19 cellular contexts compared by ENCODE assay signal in genomic region chr1:184941094-184941733, GRCh38. TPM values are rescaled to one million over a fixed set of nuclear protein-coding genes. Genes with fewer than 3 reads are reported as not detected.
A peak's percentile ranks its signal among the peaks of the same experiment; 100 is the strongest.
DNase-seq lines count a peak whose midpoint lies in the region; ATAC-seq, FAIRE-seq and TF ChIP-seq lines count a peak whose summit lies in the region.
"Had no signal": no experiment of that assay in that cellular context is flagged by ENCODE, and none has a peak within 500 bp of the region (broad histone marks: within the 10 kb centered on the region; RNA-seq: fewer than 3 reads in every experiment).

No MANE protein-coding gene starts in this region.

- TF ChIP-seq POLR2A in H54 (IDR thresholded peaks at IDR 0.05; ENCODE audit: low read depth, low read length) = no peak

- no peaks in the 10 kb centered on the region for H3K27me3 Mint-ChIP-seq in natural killer cell treated with Interleukin-12 subunit alpha and Interleukin-12 subunit beta and Interleukin-15 and Interleukin-18, amount 100 ng/mL, for 72 hours
- H3K27me3 Mint-ChIP-seq in natural killer cell (ENCODE audit: low read depth in 2 of 2) (no peaks in the 10 kb centered on the region), T-helper 17 cell (no peaks in the 10 kb centered on the region)

- ATAC-seq in natural killer cell treated with Interleukin-12 subunit alpha and Interleukin-12 subunit beta and Interleukin-15 and Interleukin-18, amount 100 ng/mL, for 72 hours = no peak
- ATAC-seq in natural killer cell (no peak), HG02678 (IDR thresholded peaks at IDR 0.05; ENCODE audit: unreplicated experiment) (peak; percentile 23), T-helper 17 cell (no peak), HG03378 (IDR thresholded peaks at IDR 0.05; ENCODE audit: unreplicated experiment) (no peak)
- ATAC-seq: left cardiac atrium had no signal

- H3K4me3 Mint-ChIP-seq in natural killer cell treated with Interleukin-12 subunit alpha and Interleukin-12 subunit beta and Interleukin-15 and Interleukin-18, amount 100 ng/mL, for 72 hours = peak overlapping the region; percentile 54
- H3K4me3 Mint-ChIP-seq in natural killer cell (no peak overlapping the region), T-helper 17 cell (no peak overlapping the region)
- H3K4me3 Mint-ChIP-seq: mesothelial cell of epicardium had no signal

- DNase-seq in natural killer cell treated with Interleukin-12 subunit alpha and Interleukin-12 subunit beta and Interleukin-15 and Interleukin-18, amount 100 ng/mL, for 72 hours (ENCODE audit: low spot score) = no peak
- DNase-seq in natural killer cell (no peak), T-helper 17 cell (no peak), 8988T (no peak), NCI-H524 treated with DMSO at 0.1 percent for 48 hours (lab: John Stamatoyannopoulos, UW) (no peak), H54 (ENCODE audit: insufficient read length, low spot score) (no peak)
- DNase-seq: activated gamma-delta T cell treated with Interleukin-2 at 50 U/mL for 16 hours, amniotic stem cell, DMS153, dorsolateral prefrontal cortex, H7, left cardiac atrium, NCI-H1417, NCI-H526 treated with DMSO at 0.1 percent for 48 hours, SW 1271 had no signal

- intact Hi-C loops in natural killer cell (cut with micrococcal nuclease) = no loop called here

- H3K4me1 Mint-ChIP-seq in natural killer cell treated with Interleukin-12 subunit alpha and Interleukin-12 subunit beta and Interleukin-15 and Interleukin-18, amount 100 ng/mL, for 72 hours (ENCODE audit: low read depth in 2 of 2) = peaks cover 51 to 70% of the 10 kb centered on the region in 2 donors
- H3K4me1 Mint-ChIP-seq in natural killer cell = peaks cover 10 to 31% of the 10 kb centered on the region in 2 donors
- H3K4me1 Mint-ChIP-seq in T-helper 17 cell = peaks cover 39% of the 10 kb centered on the region

- H3K9me3 Mint-ChIP-seq in natural killer cell treated with Interleukin-12 subunit alpha and Interleukin-12 subunit beta and Interleukin-15 and Interleukin-18, amount 100 ng/mL, for 72 hours = peaks cover 4% of the 10 kb centered on the region
- no peaks in the 10 kb centered on the region for H3K9me3 Mint-ChIP-seq in natural killer cell

- peaks cover 23% of the 10 kb centered on the region for H3K36me3 Mint-ChIP-seq in natural killer cell treated with Interleukin-12 subunit alpha and Interleukin-12 subunit beta and Interleukin-15 and Interleukin-18, amount 100 ng/mL, for 72 hours
- H3K36me3 Mint-ChIP-seq in natural killer cell (no peaks in the 10 kb centered on the region), T-helper 17 cell (ENCODE audit: low read depth) (peaks cover 6% of the 10 kb centered on the region)
- H3K36me3 Mint-ChIP-seq: mesothelial cell of epicardium had no signal

- FAIRE-seq in H54 (lab: Jason Lieb, UNC) = no peak

- H3K27ac Mint-ChIP-seq in natural killer cell treated with Interleukin-12 subunit alpha and Interleukin-12 subunit beta and Interleukin-15 and Interleukin-18, amount 100 ng/mL, for 72 hours = peak overlapping the region; percentile 66 to 85
- no peak overlapping the region for H3K27ac Mint-ChIP-seq in natural killer cell
- peak overlapping the region; percentile 87 for H3K27ac Mint-ChIP-seq in T-helper 17 cell
- H3K27ac Mint-ChIP-seq: mesothelial cell of epicardium had no signal

- TF ChIP-seq CTCF in natural killer cell (IDR thresholded peaks at IDR 0.05) = no peak

- H3K9me3 ChIP-seq in T-helper 17 cell (ENCODE audit: control insufficient read depth, low read length, poor library complexity, severe bottlenecking) = no peaks in the 10 kb centered on the region
- H3K9me3 ChIP-seq: vagina had no signal

RNA-seq across cellular contexts. Expression of gene NIBAN1, which starts 33.1 kb away (rescaled TPM):
- total RNA-seq in natural killer cell treated with Interleukin-12 subunit alpha and Interleukin-12 subunit beta and Interleukin-15 and Interleukin-18, amount 100 ng/mL, for 72 hours = 100 to 1,000 TPM; 133 to 182 TPM
- total RNA-seq in natural killer cell = 10 to 100 TPM; 30.9 to 54.1 (median 31.0) TPM
- 10 to 100 TPM; 61.3 to 65.7 TPM for total RNA-seq in T-helper 17 cell

Comparison
In these comparisons a context has a peak if more than half of its experiments do, and no peak if none do; other contexts are left out.
1. H3K27ac Mint-ChIP-seq: peak in natural killer cell treated with Interleukin-12 subunit alpha and Interleukin-12 subunit beta and Interleukin-15 and Interleukin-18, amount 100 ng/mL, for 72 hours (2 of 2) and T-helper 17 cell (single experiment); none in natural killer cell (0 of 2).